1 cellular context compared by ENCODE assay signal in the genomic region with DNA sequence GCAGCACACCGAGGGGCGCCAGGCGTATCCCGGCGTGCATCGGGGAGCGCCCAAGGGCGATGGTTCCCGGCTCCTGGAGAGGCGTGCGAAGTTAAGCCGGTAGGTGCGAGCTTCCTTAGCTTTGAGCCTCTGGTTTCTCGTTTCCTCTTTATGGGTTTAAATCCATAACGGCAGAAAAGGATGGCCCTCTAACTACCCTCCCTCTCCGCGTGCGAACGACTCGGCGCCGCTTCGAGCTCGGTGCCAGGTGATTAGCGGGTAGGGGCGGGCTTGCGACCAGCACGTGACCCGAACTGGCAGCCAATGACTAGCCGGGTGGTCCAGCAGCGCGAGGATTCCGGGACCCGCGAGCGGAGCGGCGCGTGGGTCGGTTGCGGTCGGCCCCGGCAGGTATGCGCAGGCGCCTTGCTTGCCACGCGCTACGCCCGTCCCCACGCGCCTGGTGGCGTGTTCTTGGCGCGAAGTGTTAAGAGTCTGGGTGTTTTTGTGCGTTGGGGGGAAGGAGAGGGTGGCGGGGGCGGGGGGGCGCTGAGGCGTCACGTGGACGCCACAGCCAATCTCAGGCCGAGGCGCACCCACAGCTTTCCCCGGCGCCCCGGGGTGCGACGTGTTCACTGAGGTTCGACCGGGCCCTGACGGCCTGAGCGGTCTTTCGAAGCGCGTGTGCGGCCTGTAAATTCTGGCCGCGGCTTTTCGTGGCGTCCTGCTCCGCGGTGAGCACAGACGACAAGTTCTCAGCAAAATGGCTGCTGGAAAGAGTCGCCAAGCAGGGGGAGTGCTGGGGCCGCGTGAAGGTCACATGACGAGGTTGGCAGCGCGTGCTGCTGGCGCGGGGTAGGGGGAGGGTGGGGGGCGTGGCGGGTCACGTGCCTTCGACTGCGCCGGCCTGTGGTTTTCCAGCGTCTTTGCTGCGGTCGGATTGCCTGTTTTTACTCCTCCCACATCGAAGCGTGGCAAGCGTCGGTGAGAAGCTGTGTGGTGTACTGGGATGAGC.
TF ChIP-seq lines count a peak whose summit lies in the region.

No MANE protein-coding gene starts in this region.

TF ChIP-seq in GM12878, 131 proteins besides CTCF, POLR2A, EP300 and RAD21 (continued from another document and continues in another):
- TF ChIP-seq, protein P1, sequence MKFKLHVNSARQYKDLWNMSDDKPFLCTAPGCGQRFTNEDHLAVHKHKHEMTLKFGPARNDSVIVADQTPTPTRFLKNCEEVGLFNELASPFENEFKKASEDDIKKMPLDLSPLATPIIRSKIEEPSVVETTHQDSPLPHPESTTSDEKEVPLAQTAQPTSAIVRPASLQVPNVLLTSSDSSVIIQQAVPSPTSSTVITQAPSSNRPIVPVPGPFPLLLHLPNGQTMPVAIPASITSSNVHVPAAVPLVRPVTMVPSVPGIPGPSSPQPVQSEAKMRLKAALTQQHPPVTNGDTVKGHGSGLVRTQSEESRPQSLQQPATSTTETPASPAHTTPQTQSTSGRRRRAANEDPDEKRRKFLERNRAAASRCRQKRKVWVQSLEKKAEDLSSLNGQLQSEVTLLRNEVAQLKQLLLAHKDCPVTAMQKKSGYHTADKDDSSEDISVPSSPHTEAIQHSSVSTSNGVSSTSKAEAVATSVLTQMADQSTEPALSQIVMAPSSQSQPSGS (IDR thresholded peaks at IDR 0.05; ENCODE audit: low read length): no peak
- TF ChIP-seq ZNF622 (IDR thresholded peaks at IDR 0.05): no peak
- TF ChIP-seq PAX5 (IDR thresholded peaks at IDR 0.05; ENCODE audit: borderline replicate concordance, low read depth, low read length): no peak
- no peak for TF ChIP-seq NFXL1 (IDR thresholded peaks at IDR 0.05; ENCODE audit: borderline replicate concordance)
- TF ChIP-seq BCL11A (IDR thresholded peaks at IDR 0.05; ENCODE audit: low read depth, low read length): no peak
- no peak for TF ChIP-seq RBBP5 (conservative IDR thresholded peaks at IDR 0.05)
- no peak for TF ChIP-seq SMC3 (IDR thresholded peaks at IDR 0.05; ENCODE audit: borderline replicate concordance, low read length)
- no peak for TF ChIP-seq RB1 (IDR thresholded peaks at IDR 0.05; ENCODE audit: borderline replicate concordance)
- no peak for TF ChIP-seq ZBED1 (IDR thresholded peaks at IDR 0.05; ENCODE audit: borderline replicate concordance)
- no peak for TF ChIP-seq CBX5 (IDR thresholded peaks at IDR 0.05; ENCODE audit: low read depth)
- peak; percentile 30; the same call in 1 of the 2 replicates for TF ChIP-seq YY1 (IDR thresholded peaks at IDR 0.05; ENCODE audit: low read depth, low read length)
- no peak for TF ChIP-seq TARDBP (IDR thresholded peaks at IDR 0.05; ENCODE audit: borderline replicate concordance)
- TF ChIP-seq NR2C2 (IDR thresholded peaks at IDR 0.05; ENCODE audit: borderline replicate concordance, control insufficient read depth, insufficient read length, low read depth): no peak
- TF ChIP-seq RFX5 (IDR thresholded peaks at IDR 0.05; ENCODE audit: low read depth, low read length): no peak
- no peak for TF ChIP-seq NFYA (IDR thresholded peaks at IDR 0.05; ENCODE audit: borderline replicate concordance, low read depth, low read length)
- TF ChIP-seq, protein P2, sequence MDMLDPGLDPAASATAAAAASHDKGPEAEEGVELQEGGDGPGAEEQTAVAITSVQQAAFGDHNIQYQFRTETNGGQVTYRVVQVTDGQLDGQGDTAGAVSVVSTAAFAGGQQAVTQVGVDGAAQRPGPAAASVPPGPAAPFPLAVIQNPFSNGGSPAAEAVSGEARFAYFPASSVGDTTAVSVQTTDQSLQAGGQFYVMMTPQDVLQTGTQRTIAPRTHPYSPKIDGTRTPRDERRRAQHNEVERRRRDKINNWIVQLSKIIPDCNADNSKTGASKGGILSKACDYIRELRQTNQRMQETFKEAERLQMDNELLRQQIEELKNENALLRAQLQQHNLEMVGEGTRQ (IDR thresholded peaks at IDR 0.05; ENCODE audit: borderline replicate concordance, low read depth, low read length): peak; percentile 62
- TF ChIP-seq SREBF2 (IDR thresholded peaks at IDR 0.05; ENCODE audit: low read length): no peak
- peak; percentile 95 for TF ChIP-seq USF1 (IDR thresholded peaks at IDR 0.05; ENCODE audit: borderline replicate concordance, extremely low read length, insufficient read depth, low read depth, low read length)
- 0 out of 3 replicates have a peak, but pooled peaks of 1 of the 2 experiments have one; percentile 8 for TF ChIP-seq EGR1 (IDR thresholded peaks at IDR 0.05; ENCODE audit: borderline replicate concordance in 1 of 2, low read depth in 2 of 2, low read length in 2 of 2)
- peak; percentile 21; the same call in 1 of the 2 replicates for TF ChIP-seq RUNX3 (IDR thresholded peaks at IDR 0.05; ENCODE audit: low read length)
- no peak for TF ChIP-seq ZNF217 (IDR thresholded peaks at IDR 0.05)
- TF ChIP-seq SUPT20H (IDR thresholded peaks at IDR 0.05; ENCODE audit: borderline replicate concordance, control insufficient read depth, low read depth, low read length): no peak
- TF ChIP-seq, protein P3, sequence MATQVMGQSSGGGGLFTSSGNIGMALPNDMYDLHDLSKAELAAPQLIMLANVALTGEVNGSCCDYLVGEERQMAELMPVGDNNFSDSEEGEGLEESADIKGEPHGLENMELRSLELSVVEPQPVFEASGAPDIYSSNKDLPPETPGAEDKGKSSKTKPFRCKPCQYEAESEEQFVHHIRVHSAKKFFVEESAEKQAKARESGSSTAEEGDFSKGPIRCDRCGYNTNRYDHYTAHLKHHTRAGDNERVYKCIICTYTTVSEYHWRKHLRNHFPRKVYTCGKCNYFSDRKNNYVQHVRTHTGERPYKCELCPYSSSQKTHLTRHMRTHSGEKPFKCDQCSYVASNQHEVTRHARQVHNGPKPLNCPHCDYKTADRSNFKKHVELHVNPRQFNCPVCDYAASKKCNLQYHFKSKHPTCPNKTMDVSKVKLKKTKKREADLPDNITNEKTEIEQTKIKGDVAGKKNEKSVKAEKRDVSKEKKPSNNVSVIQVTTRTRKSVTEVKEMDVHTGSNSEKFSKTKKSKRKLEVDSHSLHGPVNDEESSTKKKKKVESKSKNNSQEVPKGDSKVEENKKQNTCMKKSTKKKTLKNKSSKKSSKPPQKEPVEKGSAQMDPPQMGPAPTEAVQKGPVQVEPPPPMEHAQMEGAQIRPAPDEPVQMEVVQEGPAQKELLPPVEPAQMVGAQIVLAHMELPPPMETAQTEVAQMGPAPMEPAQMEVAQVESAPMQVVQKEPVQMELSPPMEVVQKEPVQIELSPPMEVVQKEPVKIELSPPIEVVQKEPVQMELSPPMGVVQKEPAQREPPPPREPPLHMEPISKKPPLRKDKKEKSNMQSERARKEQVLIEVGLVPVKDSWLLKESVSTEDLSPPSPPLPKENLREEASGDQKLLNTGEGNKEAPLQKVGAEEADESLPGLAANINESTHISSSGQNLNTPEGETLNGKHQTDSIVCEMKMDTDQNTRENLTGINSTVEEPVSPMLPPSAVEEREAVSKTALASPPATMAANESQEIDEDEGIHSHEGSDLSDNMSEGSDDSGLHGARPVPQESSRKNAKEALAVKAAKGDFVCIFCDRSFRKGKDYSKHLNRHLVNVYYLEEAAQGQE (IDR thresholded peaks at IDR 0.05; ENCODE audit: low read depth, low read length): no peak
- no peak for TF ChIP-seq NFIC (IDR thresholded peaks at IDR 0.05; ENCODE audit: low read depth, low read length)
- TF ChIP-seq, protein P4, sequence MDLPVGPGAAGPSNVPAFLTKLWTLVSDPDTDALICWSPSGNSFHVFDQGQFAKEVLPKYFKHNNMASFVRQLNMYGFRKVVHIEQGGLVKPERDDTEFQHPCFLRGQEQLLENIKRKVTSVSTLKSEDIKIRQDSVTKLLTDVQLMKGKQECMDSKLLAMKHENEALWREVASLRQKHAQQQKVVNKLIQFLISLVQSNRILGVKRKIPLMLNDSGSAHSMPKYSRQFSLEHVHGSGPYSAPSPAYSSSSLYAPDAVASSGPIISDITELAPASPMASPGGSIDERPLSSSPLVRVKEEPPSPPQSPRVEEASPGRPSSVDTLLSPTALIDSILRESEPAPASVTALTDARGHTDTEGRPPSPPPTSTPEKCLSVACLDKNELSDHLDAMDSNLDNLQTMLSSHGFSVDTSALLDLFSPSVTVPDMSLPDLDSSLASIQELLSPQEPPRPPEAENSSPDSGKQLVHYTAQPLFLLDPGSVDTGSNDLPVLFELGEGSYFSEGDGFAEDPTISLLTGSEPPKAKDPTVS (IDR thresholded peaks at IDR 0.05; ENCODE audit: low read depth, low read length): no peak
- no peak for TF ChIP-seq ZSCAN29 (IDR thresholded peaks at IDR 0.05)
- no peak for TF ChIP-seq CHD4 (IDR thresholded peaks at IDR 0.05)
- no peak for TF ChIP-seq CREB1 (IDR thresholded peaks at IDR 0.05; ENCODE audit: low read depth)
- TF ChIP-seq, protein P5, sequence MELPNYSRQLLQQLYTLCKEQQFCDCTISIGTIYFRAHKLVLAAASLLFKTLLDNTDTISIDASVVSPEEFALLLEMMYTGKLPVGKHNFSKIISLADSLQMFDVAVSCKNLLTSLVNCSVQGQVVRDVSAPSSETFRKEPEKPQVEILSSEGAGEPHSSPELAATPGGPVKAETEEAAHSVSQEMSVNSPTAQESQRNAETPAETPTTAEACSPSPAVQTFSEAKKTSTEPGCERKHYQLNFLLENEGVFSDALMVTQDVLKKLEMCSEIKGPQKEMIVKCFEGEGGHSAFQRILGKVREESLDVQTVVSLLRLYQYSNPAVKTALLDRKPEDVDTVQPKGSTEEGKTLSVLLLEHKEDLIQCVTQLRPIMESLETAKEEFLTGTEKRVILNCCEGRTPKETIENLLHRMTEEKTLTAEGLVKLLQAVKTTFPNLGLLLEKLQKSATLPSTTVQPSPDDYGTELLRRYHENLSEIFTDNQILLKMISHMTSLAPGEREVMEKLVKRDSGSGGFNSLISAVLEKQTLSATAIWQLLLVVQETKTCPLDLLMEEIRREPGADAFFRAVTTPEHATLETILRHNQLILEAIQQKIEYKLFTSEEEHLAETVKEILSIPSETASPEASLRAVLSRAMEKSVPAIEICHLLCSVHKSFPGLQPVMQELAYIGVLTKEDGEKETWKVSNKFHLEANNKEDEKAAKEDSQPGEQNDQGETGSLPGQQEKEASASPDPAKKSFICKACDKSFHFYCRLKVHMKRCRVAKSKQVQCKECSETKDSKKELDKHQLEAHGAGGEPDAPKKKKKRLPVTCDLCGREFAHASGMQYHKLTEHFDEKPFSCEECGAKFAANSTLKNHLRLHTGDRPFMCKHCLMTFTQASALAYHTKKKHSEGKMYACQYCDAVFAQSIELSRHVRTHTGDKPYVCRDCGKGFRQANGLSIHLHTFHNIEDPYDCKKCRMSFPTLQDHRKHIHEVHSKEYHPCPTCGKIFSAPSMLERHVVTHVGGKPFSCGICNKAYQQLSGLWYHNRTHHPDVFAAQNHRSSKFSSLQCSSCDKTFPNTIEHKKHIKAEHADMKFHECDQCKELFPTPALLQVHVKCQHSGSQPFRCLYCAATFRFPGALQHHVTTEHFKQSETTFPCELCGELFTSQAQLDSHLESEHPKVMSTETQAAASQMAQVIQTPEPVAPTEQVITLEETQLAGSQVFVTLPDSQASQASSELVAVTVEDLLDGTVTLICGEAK (IDR thresholded peaks at IDR 0.05; ENCODE audit: borderline replicate concordance): no peak
- no peak for TF ChIP-seq RCOR1 (conservative IDR thresholded peaks at IDR 0.05; ENCODE audit: low read depth, low read length)
- TF ChIP-seq NBN (IDR thresholded peaks at IDR 0.05): no peak
- TF ChIP-seq, protein P6, sequence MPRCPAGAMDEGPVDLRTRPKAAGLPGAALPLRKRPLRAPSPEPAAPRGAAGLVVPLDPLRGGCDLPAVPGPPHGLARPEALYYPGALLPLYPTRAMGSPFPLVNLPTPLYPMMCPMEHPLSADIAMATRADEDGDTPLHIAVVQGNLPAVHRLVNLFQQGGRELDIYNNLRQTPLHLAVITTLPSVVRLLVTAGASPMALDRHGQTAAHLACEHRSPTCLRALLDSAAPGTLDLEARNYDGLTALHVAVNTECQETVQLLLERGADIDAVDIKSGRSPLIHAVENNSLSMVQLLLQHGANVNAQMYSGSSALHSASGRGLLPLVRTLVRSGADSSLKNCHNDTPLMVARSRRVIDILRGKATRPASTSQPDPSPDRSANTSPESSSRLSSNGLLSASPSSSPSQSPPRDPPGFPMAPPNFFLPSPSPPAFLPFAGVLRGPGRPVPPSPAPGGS (IDR thresholded peaks at IDR 0.05; ENCODE audit: borderline replicate concordance, insufficient read depth, low read depth, low read length, poor library complexity, severe bottlenecking): no peak
- TF ChIP-seq ATF3 (IDR thresholded peaks at IDR 0.05; ENCODE audit: borderline replicate concordance, extremely low read depth, low read depth, low read length): peak; percentile 63; the same call in 1 of the 2 replicates
- TF ChIP-seq MEF2A (IDR thresholded peaks at IDR 0.05; ENCODE audit: insufficient read depth, low read depth, low read length): no peak
- peak; percentile 52; the same call in 1 of the 2 replicates for TF ChIP-seq IKZF1 (conservative IDR thresholded peaks at IDR 0.05)
- no peak for TF ChIP-seq ZNF207 (IDR thresholded peaks at IDR 0.05; ENCODE audit: borderline replicate concordance)
- TF ChIP-seq EED (IDR thresholded peaks at IDR 0.05; ENCODE audit: low read depth): no peak
- TF ChIP-seq E2F8 (IDR thresholded peaks at IDR 0.05; ENCODE audit: low read depth, partially characterized antibody): no peak
- no peak for TF ChIP-seq SIN3A (IDR thresholded peaks at IDR 0.05; ENCODE audit: low read depth, low read length)
